Comparison of ENCODE assay signal across 11 cellular contexts in the genomic region with DNA sequence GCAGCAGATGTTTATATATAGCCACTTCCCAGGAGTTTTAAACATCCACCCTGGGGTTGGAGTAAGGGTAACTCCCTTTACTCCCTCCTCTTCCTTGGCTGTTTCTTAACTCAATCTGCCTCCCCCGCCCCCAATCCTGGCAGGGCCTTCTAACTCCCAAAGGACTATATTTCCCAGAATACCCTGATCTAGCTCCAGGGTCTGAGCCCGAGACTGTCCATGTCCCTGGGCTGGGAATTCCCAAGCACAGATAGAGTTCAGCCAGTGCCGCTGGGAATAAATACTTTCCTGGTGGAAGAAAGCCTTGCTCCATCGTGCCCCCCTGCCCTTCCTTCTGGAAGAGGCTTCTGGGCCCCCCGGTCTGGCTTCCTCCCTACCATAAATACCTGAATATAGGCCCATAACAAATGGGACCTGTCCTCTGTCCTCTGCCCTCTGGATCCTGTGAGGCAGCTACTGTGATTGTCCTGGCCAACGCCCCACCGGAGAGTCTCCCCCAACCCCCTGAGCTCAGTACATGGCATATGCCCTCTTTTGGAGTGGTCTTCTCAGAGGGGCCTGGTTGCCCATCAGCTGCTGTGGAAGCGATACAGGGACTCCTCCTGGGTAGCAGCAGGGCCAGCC. TPM values are rescaled to one million over a fixed set of nuclear protein-coding genes. Genes with fewer than 3 reads are reported as not detected.
DNase-seq lines count a peak whose midpoint lies in the region; ATAC-seq and TF ChIP-seq lines count a peak whose summit lies in the region.
"Had no signal": no experiment of that assay in that cellular context is flagged by ENCODE, and none has a peak within 500 bp of the region (broad histone marks: within the 10 kb centered on the region; RNA-seq: fewer than 3 reads in every experiment).

No MANE protein-coding gene starts in this region.

- H3K27ac ChIP-seq in WERI-Rb-1 (peak overlapping the region; percentile 53), gastroesophageal sphincter (peak overlapping the region; percentile 96 to 100 (median 98)), ovary (peak overlapping the region in 1 of 2 donors; percentile 69), upper lobe of right lung (peak overlapping the region; percentile 95)

- H3K36me3 ChIP-seq in WERI-Rb-1 (peaks cover 6% of the 10 kb centered on the region), gastroesophageal sphincter (no peaks in the 10 kb centered on the region), ovary (no peaks in the 10 kb centered on the region), upper lobe of right lung (no peaks in the 10 kb centered on the region)

- H3K4me1 ChIP-seq in gastroesophageal sphincter (peaks cover 18 to 100% (median 50%) of the 10 kb centered on the region in 3 donors), ovary (ENCODE audit: insufficient read depth) (peaks cover 26% of the 10 kb centered on the region), upper lobe of right lung (peaks cover 49% of the 10 kb centered on the region)

- peak overlapping the region in 1 of 7 donors; percentile 58 for H3K27ac Mint-ChIP-seq in CD14-positive monocyte
- H3K27ac Mint-ChIP-seq: T-cell had no signal

- H3K27me3 Mint-ChIP-seq in CD14-positive monocyte (ENCODE audit: low read depth in 3 of 3) = peaks cover 2 to 13% (median 5%) of the 10 kb centered on the region in 3 donors

- H3K9me3 Mint-ChIP-seq in CD14-positive monocyte = no peaks in the 10 kb centered on the region
- H3K9me3 Mint-ChIP-seq: T-cell had no signal

- no peak for TF ChIP-seq EP300 in gastroesophageal sphincter (IDR thresholded peaks at IDR 0.05)
- TF ChIP-seq EP300 in ovary (IDR thresholded peaks at IDR 0.05) = peak; percentile 88

- intact Hi-C loops in ovary (cut with DNase I) = loop anchor here in 1 of 4 donors (10.0 kb wide), 1 partner anchor 79 kb away; no protein-coding TSS in a partner anchor
- intact Hi-C loops in upper lobe of right lung (cut with DNase I) = no loop called here
- intact Hi-C loops in CD14-positive monocyte (cut with micrococcal nuclease) = loop anchor here in 1 of 2 donors (5.0 kb wide), 1 partner anchor 67 kb away; no protein-coding TSS in a partner anchor

- H3K4me3 Mint-ChIP-seq in CD14-positive monocyte = peak overlapping the region in 1 of 2 donors; percentile 9
- H3K4me3 Mint-ChIP-seq: T-cell had no signal

- WGBS in gastroesophageal sphincter (ENCODE audit: low coverage in 1 of 2), 2 donors = 0 to 17% methylated on average over 4 of the region's 8 CpGs
- 30 to 34% (median 34%) methylated on average over 8 of the region's 8 CpGs for WGBS in ovary, 3 donors

- ATAC-seq in gastroesophageal sphincter (peak; percentile 70), upper lobe of right lung (no peak)
- ATAC-seq: T-cell had no signal

- H3K9me3 ChIP-seq in WERI-Rb-1 (ENCODE audit: severe bottlenecking) (no peaks in the 10 kb centered on the region), gastroesophageal sphincter (no peaks in the 10 kb centered on the region), ovary (no peaks in the 10 kb centered on the region), upper lobe of right lung (no peaks in the 10 kb centered on the region)

- H3K27me3 ChIP-seq in WERI-Rb-1 (ENCODE audit: insufficient read depth, low read depth, severe bottlenecking) (peaks cover 39% of the 10 kb centered on the region), gastroesophageal sphincter (no peaks in the 10 kb centered on the region), ovary (no peaks in the 10 kb centered on the region), upper lobe of right lung (no peaks in the 10 kb centered on the region)

- no peak for DNase-seq in WERI-Rb-1
- DNase-seq in ovary = peak; percentile 83 to 92 (median 90)
- DNase-seq in upper lobe of right lung = no peak
- no peak for DNase-seq in activated CD4-positive, alpha-beta T cell treated with anti-CD3 and anti-CD28 coated beads for 4 hours
- DNase-seq in CD14-positive monocyte (ENCODE audit: low spot score) = no peak
- no peak for DNase-seq in NCI-H82 (lab: John Stamatoyannopoulos, UW)
- DNase-seq: activated CD8-positive, alpha-beta memory T cell treated with anti-CD3 and anti-CD28 coated beads for 24 hours; H7; stimulated activated CD4-positive, alpha-beta T cell treated with anti-CD3 and anti-CD28 coated beads, Interleukin-4, amount 100 ng/mL, for 4 hours; T-cell had no signal

- peaks cover 11 to 17% of the 10 kb centered on the region in 2 donors for H3K36me3 Mint-ChIP-seq in CD14-positive monocyte
- H3K36me3 Mint-ChIP-seq: T-cell had no signal

- no peak overlapping the region for H3K4me3 ChIP-seq in WERI-Rb-1 (ENCODE audit: low read depth, low read length)
- peak overlapping the region in 1 of 2 donors; percentile 42 for H3K4me3 ChIP-seq in gastroesophageal sphincter
- H3K4me3 ChIP-seq in ovary = peak overlapping the region; percentile 8
- no peak overlapping the region for H3K4me3 ChIP-seq in upper lobe of right lung

- TF ChIP-seq CTCF in WERI-Rb-1 (IDR thresholded peaks at IDR 0.05; ENCODE audit: low read depth, low read length) (no peak), gastroesophageal sphincter (IDR thresholded peaks at IDR 0.05) (no peak), ovary (IDR thresholded peaks at IDR 0.05) (no peak), upper lobe of right lung (IDR thresholded peaks at IDR 0.05) (no peak), CD14-positive monocyte (IDR thresholded peaks at IDR 0.05) (no peak)

- peaks cover 49% of the 10 kb centered on the region for H3K4me1 Mint-ChIP-seq in CD14-positive monocyte

- TF ChIP-seq POLR2A in gastroesophageal sphincter (IDR thresholded peaks at IDR 0.05) (no peak), ovary (IDR thresholded peaks at IDR 0.05) (no peak)

RNA-seq across cellular contexts. Expression of a gene that starts 10.2 kb away (rescaled TPM):
- total RNA-seq in gastroesophageal sphincter (10 to 100 TPM; 17.5 to 34.3 (median 19.5) TPM), ovary (10 to 100 TPM in 6 of 7 donors, 1 to 10 TPM in 1; 7.6 to 31.9 (median 24.2) TPM), upper lobe of right lung (23.3 TPM)
- polyA plus RNA-seq in ovary (10 to 100 TPM in 1 of 2 donors, 1 to 10 TPM in 1; 1.9 to 16.0 TPM), CD14-positive monocyte (under 1 TPM; 0.11 to 0.27 TPM)

Comparison
In these comparisons a context has a peak if more than half of its experiments do, and no peak if none do; other contexts are left out.
1. DNase-seq: peak in ovary (5 of 5); none in WERI-Rb-1 (single experiment), upper lobe of right lung (single experiment), activated CD4-positive, alpha-beta T cell treated with anti-CD3 and anti-CD28 coated beads for 4 hours (0 of 2), CD14-positive monocyte (single experiment) and NCI-H82 (single experiment).